ENCODE assay signal across 9 cellular contexts in the genomic region with DNA sequence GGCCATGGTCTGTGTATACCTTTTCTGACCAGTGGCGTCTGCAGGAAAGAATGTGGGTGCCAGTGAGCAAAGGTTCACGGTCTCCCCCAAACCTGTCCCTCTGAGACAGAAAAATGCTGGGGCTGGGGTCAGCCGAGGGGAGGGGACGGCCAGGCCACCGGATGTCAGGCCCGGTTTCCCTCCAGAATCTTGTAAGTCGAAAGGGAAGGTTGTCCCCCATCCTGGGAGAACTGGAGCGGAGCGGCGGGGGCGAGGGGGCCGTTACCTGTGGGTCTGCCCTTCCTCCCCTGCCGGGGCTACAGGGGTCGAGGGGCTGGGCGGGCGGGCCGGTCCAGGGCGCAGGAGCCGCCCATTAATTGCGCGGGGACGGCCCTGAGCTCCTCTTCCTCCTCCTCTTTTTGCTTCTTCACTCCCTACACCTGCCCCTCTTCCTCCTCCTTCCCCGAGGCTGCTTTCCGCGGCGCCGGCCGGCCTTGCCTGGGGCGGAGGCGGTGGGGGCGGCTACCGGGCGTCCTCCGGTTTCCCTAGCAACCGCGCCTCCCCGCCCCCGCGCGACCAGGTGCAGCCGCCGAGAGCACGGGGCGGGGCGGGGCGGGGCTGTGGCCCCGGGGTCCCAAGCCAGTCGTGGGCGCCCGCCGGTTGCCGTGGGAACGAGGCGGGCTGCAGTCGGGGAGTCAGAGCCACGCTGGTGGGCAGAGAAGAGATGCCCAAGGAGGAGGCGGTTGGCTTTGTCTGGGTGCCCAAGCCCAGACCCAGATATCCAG. TPM values are rescaled to one million over a fixed set of nuclear protein-coding genes. Genes with fewer than 3 reads are reported as not detected.
A peak's percentile ranks its signal among the peaks of the same experiment; 100 is the strongest.
DNase-seq lines count a peak whose midpoint lies in the region; ATAC-seq and TF ChIP-seq lines count a peak whose summit lies in the region.
"Had no signal": no experiment of that assay in that cellular context is flagged by ENCODE, and none has a peak within 500 bp of the region (broad histone marks: within the 10 kb centered on the region; RNA-seq: fewer than 3 reads in every experiment).

A gene with protein sequence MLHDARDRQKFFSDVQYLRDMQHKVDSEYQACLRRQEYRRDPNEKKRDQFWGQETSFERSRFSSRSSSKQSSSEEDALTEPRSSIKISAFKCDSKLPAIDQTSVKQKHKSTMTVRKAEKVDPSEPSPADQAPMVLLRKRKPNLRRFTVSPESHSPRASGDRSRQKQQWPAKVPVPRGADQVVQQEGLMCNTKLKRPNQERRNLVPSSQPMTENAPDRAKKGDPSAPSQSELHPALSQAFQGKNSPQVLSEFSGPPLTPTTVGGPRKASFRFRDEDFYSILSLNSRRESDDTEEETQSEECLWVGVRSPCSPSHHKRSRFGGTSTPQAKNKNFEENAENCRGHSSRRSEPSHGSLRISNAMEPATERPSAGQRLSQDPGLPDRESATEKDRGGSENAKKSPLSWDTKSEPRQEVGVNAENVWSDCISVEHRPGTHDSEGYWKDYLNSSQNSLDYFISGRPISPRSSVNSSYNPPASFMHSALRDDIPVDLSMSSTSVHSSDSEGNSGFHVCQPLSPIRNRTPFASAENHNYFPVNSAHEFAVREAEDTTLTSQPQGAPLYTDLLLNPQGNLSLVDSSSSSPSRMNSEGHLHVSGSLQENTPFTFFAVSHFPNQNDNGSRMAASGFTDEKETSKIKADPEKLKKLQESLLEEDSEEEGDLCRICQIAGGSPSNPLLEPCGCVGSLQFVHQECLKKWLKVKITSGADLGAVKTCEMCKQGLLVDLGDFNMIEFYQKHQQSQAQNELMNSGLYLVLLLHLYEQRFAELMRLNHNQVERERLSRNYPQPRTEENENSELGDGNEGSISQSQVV (minus strand): TSS at position 503 of the 764 bp plus-strand sequence. CDS start 6,579 bp downstream, outside the sequence.

- no peaks in the 10 kb centered on the region for H3K9me3 Mint-ChIP-seq in activated CD8-positive, alpha-beta T cell treated with anti-CD3 and anti-CD28 coated beads for 36 hours
- H3K9me3 Mint-ChIP-seq: activated naive CD4-positive, alpha-beta T cell treated with anti-CD3 and anti-CD28 coated beads, Interleukin-2, amount 50 U/mL, for 24 hours had no signal

- H3K9me3 ChIP-seq in BE2C (no peaks in the 10 kb centered on the region), left ventricle myocardium inferior (replicated peaks) (peaks cover 10% of the 10 kb centered on the region)

- H3K27me3 ChIP-seq in BE2C (no peaks in the 10 kb centered on the region), left ventricle myocardium inferior (ENCODE audit: low read depth) (peaks cover 64% of the 10 kb centered on the region)

- ATAC-seq in activated CD8-positive, alpha-beta T cell treated with anti-CD3 and anti-CD28 coated beads for 36 hours, result peak; percentile 62

- peak; percentile 85 for DNase-seq in BE2C
- DNase-seq in Jurkat, Clone E6-1 (ENCODE audit: low read depth, low spot score), result peak; percentile 11
- peak; percentile 64 for DNase-seq in activated CD8-positive, alpha-beta T cell treated with anti-CD3 and anti-CD28 coated beads for 36 hours
- DNase-seq in left ventricle myocardium inferior, result no peak
- DNase-seq in stimulated activated CD4-positive, alpha-beta T cell treated with anti-CD3 and anti-CD28 coated beads, Interleukin-15, amount 100 ng/mL, for 24 hours, result peak; percentile 63
- DNase-seq in NAMALWA (ENCODE audit: low spot score), result no peak
- DNase-seq in NCI-H1694 (lab: John Stamatoyannopoulos, UW), result no peak
- no peak for DNase-seq in SKM-1 treated with dmso at 0.1 percent for 144 hours (lab: John Stamatoyannopoulos, UW; ENCODE audit: unreplicated experiment)

- H3K27me3 Mint-ChIP-seq in activated CD8-positive, alpha-beta T cell treated with anti-CD3 and anti-CD28 coated beads for 36 hours, result peaks cover 32% of the 10 kb centered on the region

- H3K4me1 ChIP-seq in BE2C (peaks cover 13% of the 10 kb centered on the region; the same call in 1 of the 2 replicates), left ventricle myocardium inferior (peaks cover 8% of the 10 kb centered on the region)

- CTCF ChIA-PET in activated CD8-positive, alpha-beta T cell treated with anti-CD3 and anti-CD28 coated beads for 36 hours (lab: Charles Lee), result no interaction called here

- H3K27ac Mint-ChIP-seq in activated CD8-positive, alpha-beta T cell treated with anti-CD3 and anti-CD28 coated beads for 36 hours, result no peak within 1 kb of the TSS
- H3K27ac Mint-ChIP-seq: activated naive CD4-positive, alpha-beta T cell treated with anti-CD3 and anti-CD28 coated beads, Interleukin-2, amount 50 U/mL, for 24 hours had no signal

- no peak within 1 kb of the TSS for H3K27ac ChIP-seq in left ventricle myocardium inferior (replicated peaks)

- peaks cover 13% of the 10 kb centered on the region for H3K4me1 Mint-ChIP-seq in activated CD8-positive, alpha-beta T cell treated with anti-CD3 and anti-CD28 coated beads for 36 hours (ENCODE audit: low read depth)

- H3K4me3 ChIP-seq in BE2C (ENCODE audit: low read depth, low read length) (peak within 1 kb of the TSS; percentile 46), left ventricle myocardium inferior (peak within 1 kb of the TSS; percentile 43)
- H3K4me3 ChIP-seq in Jurkat, Clone E6-1 (ENCODE audit: low read length), result no peak within 1 kb of the TSS

- H3K36me3 ChIP-seq in BE2C (no peaks in the 10 kb centered on the region; the same call in 1 of the 2 replicates), left ventricle myocardium inferior (no peaks in the 10 kb centered on the region)

- intact Hi-C loops in activated CD8-positive, alpha-beta T cell treated with anti-CD3 and anti-CD28 coated beads for 36 hours (cut with micrococcal nuclease), result no loop called here
- intact Hi-C loops in left ventricle myocardium inferior (cut with micrococcal nuclease), result no loop called here

- POLR2A ChIA-PET in activated CD8-positive, alpha-beta T cell treated with anti-CD3 and anti-CD28 coated beads for 36 hours (lab: Charles Lee), result no interaction called here

- H3K36me3 Mint-ChIP-seq in activated CD8-positive, alpha-beta T cell treated with anti-CD3 and anti-CD28 coated beads for 36 hours (ENCODE audit: low read depth), result no peaks in the 10 kb centered on the region
- H3K36me3 Mint-ChIP-seq: activated naive CD4-positive, alpha-beta T cell treated with anti-CD3 and anti-CD28 coated beads, Interleukin-2, amount 50 U/mL, for 24 hours had no signal

- no peak for TF ChIP-seq CTCF in BE2C (IDR thresholded peaks at IDR 0.05; ENCODE audit: low read depth, low read length)
- TF ChIP-seq CTCF in activated CD8-positive, alpha-beta T cell treated with anti-CD3 and anti-CD28 coated beads for 36 hours (IDR thresholded peaks at IDR 0.05), result no peak
- TF ChIP-seq CTCF in left ventricle myocardium inferior (IDR thresholded peaks at IDR 0.05; ENCODE audit: borderline replicate concordance), result no peak

- no peak within 1 kb of the TSS for H3K4me3 Mint-ChIP-seq in activated CD8-positive, alpha-beta T cell treated with anti-CD3 and anti-CD28 coated beads for 36 hours
- H3K4me3 Mint-ChIP-seq: activated naive CD4-positive, alpha-beta T cell treated with anti-CD3 and anti-CD28 coated beads, Interleukin-2, amount 50 U/mL, for 24 hours had no signal

RNA-seq across cellular contexts. Expression of the gene that starts here (rescaled TPM):
- polyA plus RNA-seq in BE2C (2012; ENCODE audit: insufficient read depth, insufficient read length, low read depth), result not detected
- polyA plus RNA-seq in Jurkat, Clone E6-1 (2012; ENCODE audit: insufficient read depth, insufficient read length), result not detected
- not detected for total RNA-seq in activated CD8-positive, alpha-beta T cell treated with anti-CD3 and anti-CD28 coated beads for 36 hours
- total RNA-seq in left ventricle myocardium inferior, result not detected

Comparison
In these comparisons a context has a peak if more than half of its experiments do, and no peak if none do; other contexts are left out.
1. Peak in DNase-seq and ATAC-seq in activated CD8-positive, alpha-beta T cell treated with anti-CD3 and anti-CD28 coated beads for 36 hours; RNA of the gene not detected or under 1 TPM.
2. DNase-seq: peak in BE2C (single experiment), Jurkat, Clone E6-1 (single experiment) and stimulated activated CD4-positive, alpha-beta T cell treated with anti-CD3 and anti-CD28 coated beads, Interleukin-15, amount 100 ng/mL, for 24 hours (single experiment); none in left ventricle myocardium inferior (single experiment), NAMALWA (single experiment), NCI-H1694 (single experiment) and SKM-1 treated with dmso at 0.1 percent for 144 hours (single experiment).